8 cellular contexts compared by ENCODE assay signal in genomic region chr7:76069238-76069638, GRCh38. TPM values are rescaled to one million over a fixed set of nuclear protein-coding genes. Genes with fewer than 3 reads are reported as not detected.
DNase-seq lines count a peak whose midpoint lies in the region; ATAC-seq, FAIRE-seq and TF ChIP-seq lines count a peak whose summit lies in the region.

No MANE protein-coding gene starts in this region.

- H3K27me3 ChIP-seq in psoas muscle (ENCODE audit: insufficient read depth in 3 of 3, low read length in 2 of 3): no peaks in the 10 kb centered on the region

- TF ChIP-seq CTCF in A549 (IDR thresholded peaks at IDR 0.05) (peak; percentile 55), psoas muscle (IDR thresholded peaks at IDR 0.05) (peak; percentile 31)

- TF ChIP-seq RAD21 in A549 (conservative IDR thresholded peaks at IDR 0.05 in 1 of 2, IDR thresholded peaks at IDR 0.05 in 1 of 2): peak; percentile 84 to 85

- H3K9me3 ChIP-seq in A549 (no peaks in the 10 kb centered on the region), psoas muscle (no peaks in the 10 kb centered on the region)

- peaks cover 40% of the 10 kb centered on the region for H3K4me1 ChIP-seq in A549
- peaks cover 5% of the 10 kb centered on the region for H3K4me1 ChIP-seq in psoas muscle

- H3K27ac ChIP-seq in A549: peak overlapping the region; percentile 80 to 81
- H3K27ac ChIP-seq in psoas muscle: peak overlapping the region; percentile 60

- POLR2A ChIA-PET in A549 (lab: Yijun Ruan, JAX): interaction anchor here (0.5 to 1.9 kb wide), 8 partner anchors 15 to 262 kb away, joined by 3 to 11 read pairs (median 4); partner anchors contain the start of genes MDH2 and STYXL1
- POLR2A ChIA-PET in HEK293T (lab: Yijun Ruan, JAX): interaction anchor here (1.1 kb wide), 1 partner anchor 21 kb away, joined by 6 read pairs; the partner anchor contains the start of genes MDH2 and STYXL1

- H3K4me3 ChIP-seq in A549: no peak overlapping the region
- H3K4me3 ChIP-seq in psoas muscle: no peak overlapping the region

- peaks cover 9 to 38% of the 10 kb centered on the region in 2 donors for H3K36me3 ChIP-seq in psoas muscle (ENCODE audit: insufficient read depth in 1 of 2, low read depth in 1 of 2)

- no peak for TF ChIP-seq POLR2A in A549 (IDR thresholded peaks at IDR 0.05; ENCODE audit: low read length)

- WGBS in A549 (ENCODE audit: missing lambda C conversion rate): 21% methylated on average over 8 of the region's 8 CpGs
- 7 to 19% (median 16%) methylated on average over 8 of the region's 8 CpGs for WGBS in psoas muscle, 3 donors

- intact Hi-C loops in psoas muscle (cut with DNase I): loop anchor here in 1 of 2 donors (10.0 kb wide), 1 partner anchor 56 kb away; no protein-coding TSS in a partner anchor

- CTCF ChIA-PET in A549 (lab: Yijun Ruan, JAX): interaction anchor here (0.6 to 10.8 kb wide), 33 partner anchors 10 to 245 kb away, joined by 3 to 151 read pairs (median 5); partner anchors contain the start of genes MDH2 and STYXL1
- CTCF ChIA-PET in HEK293T (lab: Yijun Ruan, JAX): interaction anchor here (0.5 kb wide), 1 partner anchor 71 kb away, joined by 3 read pairs; no protein-coding TSS in a partner anchor

- TF ChIP-seq EP300 in A549 (IDR thresholded peaks at IDR 0.05): no peak

- peak overlapping the region; percentile 50 for H3K4me2 ChIP-seq in A549

- ATAC-seq in A549 (peak; percentile 88 to 92), SK-N-SH treated with all-trans-retinoic acid at 6 μM for 48 hours (peak; percentile 91), psoas muscle (peak; percentile 83 to 95 (median 90)), HG03025 (IDR thresholded peaks at IDR 0.05; ENCODE audit: low FRiP score, unreplicated experiment) (no peak), GM21529 (IDR thresholded peaks at IDR 0.05; ENCODE audit: unreplicated experiment) (no peak)

- peak; percentile 84 to 94 for DNase-seq in A549 (ENCODE audit: low read depth in 1 of 2, low spot score in 1 of 2)
- DNase-seq in HEK293T (ENCODE audit: extremely low spot score): peak; percentile 20
- peak; percentile 29 for DNase-seq in foreskin melanocyte
- peak; percentile 63 to 89 for DNase-seq in psoas muscle
- DNase-seq in NCI-H1436 treated with DMSO at 0.1 percent for 48 hours (lab: John Stamatoyannopoulos, UW): no peak

- peak; percentile 90 for FAIRE-seq in A549 (lab: Jason Lieb, UNC)

TF ChIP-seq in A549, 52 proteins besides CTCF, POLR2A, EP300 and RAD21:
- TF ChIP-seq CBX2 (IDR thresholded peaks at IDR 0.05; ENCODE audit: borderline replicate concordance, low read depth): no peak
- TF ChIP-seq JUN (IDR thresholded peaks at IDR 0.05): 0 out of 5 replicates have a peak, but pooled peaks of 1 of the 2 experiments have one; percentile 20
- TF ChIP-seq GATA3 (IDR thresholded peaks at IDR 0.05; ENCODE audit: borderline replicate concordance): peak; percentile 31; the same call in 1 of the 2 replicates
- TF ChIP-seq HOXB13 (CRISPR knock-in tag; IDR thresholded peaks at IDR 0.05; ENCODE audit: low read depth): no peak
- TF ChIP-seq NR3C1 (IDR thresholded peaks at IDR 0.05): no peak
- peak; percentile 48; the same call in 1 of the 2 replicates for TF ChIP-seq MAX (IDR thresholded peaks at IDR 0.05)
- peak; percentile 28; the same call in 1 of the 2 replicates for TF ChIP-seq JUNB (IDR thresholded peaks at IDR 0.05)
- TF ChIP-seq BHLHE40 (IDR thresholded peaks at IDR 0.05; ENCODE audit: low read depth, low read length): no peak
- TF ChIP-seq SMC3 (IDR thresholded peaks at IDR 0.05): peak; percentile 86
- TF ChIP-seq CEBPB (IDR thresholded peaks at IDR 0.05): peak; percentile 21 to 60; a peak in 2 of 4 replicates
- peak; percentile 13 for TF ChIP-seq ZFP36 (IDR thresholded peaks at IDR 0.05; ENCODE audit: borderline replicate concordance, partially characterized antibody)

TF ChIP-seq in HEK293T, 16 proteins besides CTCF, POLR2A, EP300 and RAD21:
- TF ChIP-seq CTBP1 (IDR thresholded peaks at IDR 0.05; ENCODE audit: borderline replicate concordance) (no peak), LEF1 (IDR thresholded peaks at IDR 0.05; ENCODE audit: borderline replicate concordance) (no peak), BHLHE40 (IDR thresholded peaks at IDR 0.05; ENCODE audit: borderline replicate concordance) (no peak), ELF4 (IDR thresholded peaks at IDR 0.05) (no peak), FOXM1 (IDR thresholded peaks at IDR 0.05; ENCODE audit: borderline replicate concordance) (no peak)

TF ChIP-seq in SK-N-SH treated with all-trans-retinoic acid at 6 μM for 48 hours, 23 proteins besides CTCF, POLR2A, EP300 and RAD21:
- TF ChIP-seq ZNF8 (CRISPR knock-in tag; IDR thresholded peaks at IDR 0.05): no peak
- TF ChIP-seq TCF4 (CRISPR knock-in tag; IDR thresholded peaks at IDR 0.05; ENCODE audit: borderline replicate concordance): no peak
- TF ChIP-seq RARB (CRISPR knock-in tag; IDR thresholded peaks at IDR 0.05): no peak
- TF ChIP-seq CSDC2 (CRISPR knock-in tag; IDR thresholded peaks at IDR 0.05): no peak
- no peak for TF ChIP-seq GLIS3 (CRISPR knock-in tag; IDR thresholded peaks at IDR 0.05)
- no peak for TF ChIP-seq ZNF70 (CRISPR knock-in tag; IDR thresholded peaks at IDR 0.05)
- no peak for TF ChIP-seq ARNTL (CRISPR knock-in tag; IDR thresholded peaks at IDR 0.05; ENCODE audit: borderline replicate concordance, low read depth)

RNA-seq across cellular contexts. Expression of gene MDH2, which starts 21.3 kb away (rescaled TPM):
- polyA plus RNA-seq in A549 (2011; rRNA removed) (164 and 190 TPM in 2 replicates), A549 (2017; fragmentation: RNase III; extraction: RNeasy Plus Mini Kit Qiagen cat#74134 plus additional on column Dnase treatment) (223 to 236 TPM (median 226 TPM) in 3 replicates), psoas muscle (100 to 1,000 TPM; 385 to 453 (median 396) TPM)
- 318 and 333 TPM in 2 replicates for polyA plus RNA-seq in A549 (2012; cell fraction: cytosol; rRNA removed)
- polyA plus RNA-seq in A549 (2012; cell fraction: nucleus; rRNA removed): 328 and 364 TPM in 2 replicates
- 418 and 525 TPM in 2 replicates for polyA minus RNA-seq in A549 (2011; rRNA and poly(A)+ RNA removed)
- 100 to 1,000 TPM; 483 to 621 (median 527) TPM for total RNA-seq in psoas muscle

RNA-seq across cellular contexts. Expression of gene STYXL1, which starts 21.4 kb away (rescaled TPM):
- polyA plus RNA-seq in A549 (2011; rRNA removed): 73.8 and 76.8 TPM in 2 replicates
- polyA plus RNA-seq in A549 (2012; cell fraction: cytosol; rRNA removed): 40.4 and 43.5 TPM in 2 replicates
- 28.7 and 47.4 TPM in 2 replicates for polyA plus RNA-seq in A549 (2012; cell fraction: nucleus; rRNA removed)
- 36.0 to 39.9 TPM (median 39.1 TPM) in 3 replicates for polyA plus RNA-seq in A549 (2017; fragmentation: RNase III; extraction: RNeasy Plus Mini Kit Qiagen cat#74134 plus additional on column Dnase treatment)
- polyA minus RNA-seq in A549 (2011; rRNA and poly(A)+ RNA removed): 23.3 and 32.1 TPM in 2 replicates
- 10 to 100 TPM in 3 of 4 donors, 1 to 10 TPM in 1; 6.6 to 42.3 (median 14.1) TPM for total RNA-seq in psoas muscle
- polyA plus RNA-seq in psoas muscle: 10 to 100 TPM in 2 of 3 donors, 1 to 10 TPM in 1; 9.5 to 67.5 (median 39.9) TPM

Comparison
In these comparisons a context has a peak if more than half of its experiments do, and no peak if none do; other contexts are left out.
1. ATAC-seq: peak in A549 (2 of 2), SK-N-SH treated with all-trans-retinoic acid at 6 μM for 48 hours (single experiment) and psoas muscle (4 of 4); none in HG03025 (single experiment) and GM21529 (single experiment).